12 cellular contexts compared by ENCODE assay signal in genomic region chr4:156195914-156196313, GRCh38.
DNase-seq lines count a peak whose midpoint lies in the region; ATAC-seq and TF ChIP-seq lines count a peak whose summit lies in the region.
"Had no signal": no experiment of that assay in that cellular context is flagged by ENCODE, and none has a peak within 500 bp of the region (broad histone marks: within the 10 kb centered on the region; RNA-seq: fewer than 3 reads in every experiment).

No MANE protein-coding gene starts in this region.

- no peaks in the 10 kb centered on the region for H3K27me3 ChIP-seq in upper lobe of left lung

- peaks cover 2% of the 10 kb centered on the region for H3K9me3 Mint-ChIP-seq in activated CD8-positive, alpha-beta memory T cell treated with anti-CD3 and anti-CD28 coated beads, Interleukin-2, amount 10 ng/mL, durations not matched to agents 7 days and 5 days (ENCODE audit: low read depth)

- TF ChIP-seq EP300 in upper lobe of left lung (IDR thresholded peaks at IDR 0.05) = no peak

- no peaks in the 10 kb centered on the region for H3K4me1 ChIP-seq in upper lobe of left lung

- H3K36me3 ChIP-seq in upper lobe of left lung = no peaks in the 10 kb centered on the region

- no peaks in the 10 kb centered on the region for H3K36me3 Mint-ChIP-seq in activated CD8-positive, alpha-beta memory T cell treated with anti-CD3 and anti-CD28 coated beads, Interleukin-2, amount 10 ng/mL, durations not matched to agents 7 days and 5 days
- H3K36me3 Mint-ChIP-seq: naive thymus-derived CD4-positive, alpha-beta T cell had no signal

- ATAC-seq in GM18499 (IDR thresholded peaks at IDR 0.05; ENCODE audit: insufficient read depth, unreplicated experiment) = peak; percentile 96
- ATAC-seq in GM19463 (IDR thresholded peaks at IDR 0.05; ENCODE audit: unreplicated experiment) = peak; percentile 92
- peak; percentile 91 for ATAC-seq in HG02938 (IDR thresholded peaks at IDR 0.05; ENCODE audit: unreplicated experiment)
- ATAC-seq in HG03575 (IDR thresholded peaks at IDR 0.05; ENCODE audit: extremely low read depth, insufficient number of reproducible peaks, low FRiP score, unreplicated experiment) = peak; percentile 97
- ATAC-seq in activated CD8-positive, alpha-beta memory T cell treated with anti-CD3 and anti-CD28 coated beads, Interleukin-2, amount 10 ng/mL, durations not matched to agents 7 days and 5 days = no peak
- no peak for ATAC-seq in upper lobe of left lung (ENCODE audit: low FRiP score in 2 of 2)
- ATAC-seq: naive thymus-derived CD4-positive, alpha-beta T cell had no signal

- no peak for TF ChIP-seq POLR2A in upper lobe of left lung (IDR thresholded peaks at IDR 0.05)

- H3K27me3 Mint-ChIP-seq in activated CD8-positive, alpha-beta memory T cell treated with anti-CD3 and anti-CD28 coated beads, Interleukin-2, amount 10 ng/mL, durations not matched to agents 7 days and 5 days = no peaks in the 10 kb centered on the region
- H3K27me3 Mint-ChIP-seq: activated CD4-positive, alpha-beta memory T cell treated with anti-CD3 and anti-CD28 coated beads, Interleukin-2, amount 10 ng/mL, durations not matched to agents 7 days and 5 days; naive thymus-derived CD4-positive, alpha-beta T cell had no signal

- no peaks in the 10 kb centered on the region for H3K4me1 Mint-ChIP-seq in activated CD8-positive, alpha-beta memory T cell treated with anti-CD3 and anti-CD28 coated beads, Interleukin-2, amount 10 ng/mL, durations not matched to agents 7 days and 5 days
- H3K4me1 Mint-ChIP-seq: activated CD4-positive, alpha-beta memory T cell treated with anti-CD3 and anti-CD28 coated beads, Interleukin-2, amount 10 ng/mL, durations not matched to agents 7 days and 5 days; naive thymus-derived CD4-positive, alpha-beta T cell had no signal

- TF ChIP-seq CTCF in upper lobe of left lung (IDR thresholded peaks at IDR 0.05) = no peak

- no peak overlapping the region for H3K27ac ChIP-seq in upper lobe of left lung

- CTCF ChIA-PET in activated CD8-positive, alpha-beta memory T cell treated with anti-CD3 and anti-CD28 coated beads, Interleukin-2, amount 10 ng/mL, durations not matched to agents 7 days and 5 days (lab: Charles Lee) = no interaction called here

- H3K27ac Mint-ChIP-seq in activated CD8-positive, alpha-beta memory T cell treated with anti-CD3 and anti-CD28 coated beads, Interleukin-2, amount 10 ng/mL, durations not matched to agents 7 days and 5 days = no peak overlapping the region
- H3K27ac Mint-ChIP-seq: activated CD4-positive, alpha-beta memory T cell treated with anti-CD3 and anti-CD28 coated beads, Interleukin-2, amount 10 ng/mL, durations not matched to agents 7 days and 5 days; naive thymus-derived CD4-positive, alpha-beta T cell had no signal

- H3K9me3 ChIP-seq in upper lobe of left lung = no peaks in the 10 kb centered on the region

- no peak overlapping the region for H3K4me3 ChIP-seq in upper lobe of left lung

- no peak for DNase-seq in activated CD8-positive, alpha-beta memory T cell treated with anti-CD3 and anti-CD28 coated beads, Interleukin-2, amount 10 ng/mL, durations not matched to agents 7 days and 5 days
- no peak for DNase-seq in stimulated activated CD4-positive, alpha-beta T cell treated with anti-CD3 and anti-CD28 coated beads, Interleukin-4, amount 100 ng/mL, for 1 hour
- DNase-seq in NCI-H524 (lab: John Stamatoyannopoulos, UW) (no peak), upper lobe of left lung (no peak)
- DNase-seq: activated CD4-positive, alpha-beta memory T cell treated with anti-CD3 and anti-CD28 coated beads, Interleukin-2, amount 10 ng/mL, durations not matched to agents 7 days and 5 days; naive thymus-derived CD4-positive, alpha-beta T cell; NCI-H345; SHP77 treated with DMSO at 0.1 percent for 48 hours had no signal

- H3K4me3 Mint-ChIP-seq in activated CD8-positive, alpha-beta memory T cell treated with anti-CD3 and anti-CD28 coated beads, Interleukin-2, amount 10 ng/mL, durations not matched to agents 7 days and 5 days = no peak overlapping the region
- H3K4me3 Mint-ChIP-seq: activated CD4-positive, alpha-beta memory T cell treated with anti-CD3 and anti-CD28 coated beads, Interleukin-2, amount 10 ng/mL, durations not matched to agents 7 days and 5 days; naive thymus-derived CD4-positive, alpha-beta T cell had no signal

Comparison
In these comparisons a context has a peak if more than half of its experiments do, and no peak if none do; other contexts are left out.
1. ATAC-seq: peak in GM18499 (single experiment), GM19463 (single experiment), HG02938 (single experiment) and HG03575 (single experiment); none in activated CD8-positive, alpha-beta memory T cell treated with anti-CD3 and anti-CD28 coated beads, Interleukin-2, amount 10 ng/mL, durations not matched to agents 7 days and 5 days (single experiment) and upper lobe of left lung (0 of 2).